Comparison of ENCODE assay signal across 10 cellular contexts in genomic region chr19:45547965-45548609, GRCh38. TPM values are rescaled to one million over a fixed set of nuclear protein-coding genes. Genes with fewer than 3 reads are reported as not detected.
DNase-seq lines count a peak whose midpoint lies in the region; ATAC-seq and TF ChIP-seq lines count a peak whose summit lies in the region.
"Had no signal": no experiment of that assay in that cellular context is flagged by ENCODE, and none has a peak within 500 bp of the region (broad histone marks: within the 10 kb centered on the region; RNA-seq: fewer than 3 reads in every experiment).

No MANE protein-coding gene starts in this region.

- no peak for TF ChIP-seq POLR2A in vagina (IDR thresholded peaks at IDR 0.05)
- TF ChIP-seq POLR2A in gastrocnemius medialis (IDR thresholded peaks at IDR 0.05), result no peak

- H3K36me3 ChIP-seq in heart right ventricle (peaks cover 0 to 7% (median 1%) of the 10 kb centered on the region in 9 donors), right atrium auricular region (peaks cover 5% of the 10 kb centered on the region), vagina (peaks cover 0 to 3% of the 10 kb centered on the region in 2 donors), gastrocnemius medialis (peaks cover 0 to 5% of the 10 kb centered on the region in 2 donors)

- H3K4me3 ChIP-seq in heart right ventricle, result no peak overlapping the region
- H3K4me3 ChIP-seq in right atrium auricular region, result no peak overlapping the region
- no peak overlapping the region for H3K4me3 ChIP-seq in right cardiac atrium (ENCODE audit: low read length)
- H3K4me3 ChIP-seq in vagina, result no peak overlapping the region
- H3K4me3 ChIP-seq in gastrocnemius medialis, result no peak overlapping the region
- H3K4me3 ChIP-seq: K562 had no signal

- H3K9me3 ChIP-seq in heart right ventricle, result no peaks in the 10 kb centered on the region
- no peaks in the 10 kb centered on the region for H3K9me3 ChIP-seq in right atrium auricular region
- H3K9me3 ChIP-seq in right cardiac atrium (ENCODE audit: control insufficient read depth, low read length), result no peaks in the 10 kb centered on the region
- no peaks in the 10 kb centered on the region for H3K9me3 ChIP-seq in vagina
- H3K9me3 ChIP-seq in gastrocnemius medialis, result no peaks in the 10 kb centered on the region

- in situ Hi-C loops in gastrocnemius medialis (cut with MboI; ENCODE audit: low sequenced_read_pairs in 4 of 4), result loop anchor here in 1 of 4 donors (25.0 kb wide), 1 partner anchor 114 kb away; the partner anchor contains the start of gene GIPR

- 74 to 89% methylated on average over 9 of the region's 9 CpGs for WGBS in heart right ventricle, 2 donors
- WGBS in right cardiac atrium, result 81% methylated on average over 9 of the region's 9 CpGs

- H3K27ac ChIP-seq in heart right ventricle (no peak overlapping the region), right atrium auricular region (no peak overlapping the region), right cardiac atrium (ENCODE audit: low read length) (no peak overlapping the region), vagina (peak overlapping the region; percentile 7), gastrocnemius medialis (no peak overlapping the region)

- ATAC-seq in heart right ventricle, result peak in 7 of 8 donors; percentile 29 to 86 (median 59)
- peak; percentile 53 to 89 for ATAC-seq in right cardiac atrium
- no peak for ATAC-seq in HG03469 (IDR thresholded peaks at IDR 0.05; ENCODE audit: unreplicated experiment)
- no peak for ATAC-seq in gastrocnemius medialis

- no peaks in the 10 kb centered on the region for H3K27me3 ChIP-seq in heart right ventricle
- no peaks in the 10 kb centered on the region for H3K27me3 ChIP-seq in right atrium auricular region
- H3K27me3 ChIP-seq in right cardiac atrium (ENCODE audit: control insufficient read depth, insufficient read depth), result no peaks in the 10 kb centered on the region
- no peaks in the 10 kb centered on the region for H3K27me3 ChIP-seq in vagina
- H3K27me3 ChIP-seq in gastrocnemius medialis, result no peaks in the 10 kb centered on the region

- intact Hi-C loops in heart right ventricle (cut with DNase I) (no loop called here), right cardiac atrium (cut with DNase I) (no loop called here), vagina (cut with DNase I) (no loop called here), gastrocnemius medialis (cut with DNase I; ENCODE audit: low total_unique reads) (no loop called here)

- no peak for DNase-seq in heart right ventricle
- DNase-seq in right atrium auricular region (ENCODE audit: low spot score), result no peak
- DNase-seq in SW480 (ENCODE audit: low spot score), result peak; percentile 96
- DNase-seq in right cardiac atrium, result peak in 2 of 3 donors; percentile 47 to 53
- no peak for DNase-seq in vagina (ENCODE audit: extremely low spot score in 2 of 2)
- no peak for DNase-seq in GM19240 (ENCODE audit: insufficient read length, low spot score)
- no peak for DNase-seq in gastrocnemius medialis

- TF ChIP-seq CTCF in heart right ventricle (IDR thresholded peaks at IDR 0.05) (no peak), right atrium auricular region (IDR thresholded peaks at IDR 0.05) (no peak), vagina (IDR thresholded peaks at IDR 0.05) (no peak), gastrocnemius medialis (IDR thresholded peaks at IDR 0.05 in 4 of 5, conservative IDR thresholded peaks at IDR 0.05 in 1 of 5) (no peak)

- peaks cover 0 to 10% (median 0%) of the 10 kb centered on the region in 9 donors for H3K4me1 ChIP-seq in heart right ventricle
- no peaks in the 10 kb centered on the region for H3K4me1 ChIP-seq in right atrium auricular region
- H3K4me1 ChIP-seq in right cardiac atrium (ENCODE audit: control insufficient read depth, insufficient read depth, low read length), result no peaks in the 10 kb centered on the region
- peaks cover 18% of the 10 kb centered on the region for H3K4me1 ChIP-seq in vagina
- H3K4me1 ChIP-seq in gastrocnemius medialis, result no peaks in the 10 kb centered on the region

RNA-seq across cellular contexts. Expression of gene OPA3, which starts 36.5 kb away (rescaled TPM):
- 10 to 100 TPM; 20.0 to 27.9 (median 24.2) TPM for total RNA-seq in heart right ventricle
- 10 to 100 TPM; 10.2 to 10.7 TPM for polyA plus RNA-seq in heart right ventricle
- total RNA-seq in right atrium auricular region, result 10 to 100 TPM; 15.8 to 33.5 TPM
- total RNA-seq in right cardiac atrium, result 10 to 100 TPM; 20.7 to 27.6 (median 24.1) TPM
- polyA plus RNA-seq in right cardiac atrium, result 17.5 TPM
- 6.6 TPM for total RNA-seq in vagina
- total RNA-seq in gastrocnemius medialis, result 10 to 100 TPM; 14.8 to 32.5 (median 20.3) TPM

RNA-seq across cellular contexts. Expression of gene VASP, which starts 40.8 kb away (rescaled TPM):
- total RNA-seq in heart right ventricle (10 to 100 TPM; 24.9 to 78.6 (median 42.3) TPM), right atrium auricular region (10 to 100 TPM; 61.4 to 61.7 TPM), right cardiac atrium (10 to 100 TPM; 44.1 to 85.4 (median 47.4) TPM), vagina (103 TPM), gastrocnemius medialis (10 to 100 TPM; 10.2 to 18.2 (median 16.4) TPM)
- polyA plus RNA-seq in heart right ventricle (10 to 100 TPM; 62.3 to 70.0 TPM), right cardiac atrium (42.2 TPM)

RNA-seq across cellular contexts. Expression of gene PPM1N, which starts 49.8 kb away (rescaled TPM):
- 1 to 10 TPM in 1 of 10 donors, under 1 TPM in 4, not detected in 5; 0.32 to 3.6 (median 0.57) TPM for total RNA-seq in heart right ventricle
- polyA plus RNA-seq in heart right ventricle, result under 1 TPM; 0.51 to 0.68 TPM
- total RNA-seq in right atrium auricular region, result 1 to 10 TPM in 1 of 2 donors, not detected in 1; 1.8 TPM
- under 1 TPM in 2 of 4 donors, not detected in 2; 0.24 to 0.96 TPM for total RNA-seq in right cardiac atrium
- polyA plus RNA-seq in right cardiac atrium, result 0.91 TPM
- 3.9 TPM for total RNA-seq in vagina
- under 1 TPM in 1 of 4 donors, not detected in 3; 0.76 TPM for total RNA-seq in gastrocnemius medialis
- total RNA-seq: kidney epithelial cell had no signal

RNA-seq across cellular contexts. Expression of gene RTN2, which starts 51.2 kb away (rescaled TPM):
- total RNA-seq in heart right ventricle, result 10 to 100 TPM; 15.9 to 33.7 (median 21.8) TPM
- polyA plus RNA-seq in heart right ventricle, result 10 to 100 TPM; 11.1 to 13.3 TPM
- total RNA-seq in right atrium auricular region, result 10 to 100 TPM; 22.8 to 24.0 TPM
- 10 to 100 TPM; 18.7 to 26.4 (median 20.4) TPM for total RNA-seq in right cardiac atrium
- 20.2 TPM for polyA plus RNA-seq in right cardiac atrium
- total RNA-seq in vagina, result 13.0 TPM
- total RNA-seq in gastrocnemius medialis, result 100 to 1,000 TPM in 2 of 4 donors, 10 to 100 TPM in 2; 51.8 to 140 (median 101) TPM

RNA-seq across cellular contexts. Expression of gene GPR4, which starts 53.9 kb away (rescaled TPM):
- total RNA-seq in heart right ventricle (10 to 100 TPM in 1 of 10 donors, 1 to 10 TPM in 9; 2.3 to 29.4 (median 5.2) TPM), right atrium auricular region (10 to 100 TPM in 1 of 2 donors, 1 to 10 TPM in 1; 6.2 to 12.1 TPM), right cardiac atrium (10 to 100 TPM in 1 of 4 donors, 1 to 10 TPM in 3; 3.7 to 11.3 (median 4.7) TPM), vagina (3.4 TPM), gastrocnemius medialis (1 to 10 TPM in 3 of 4 donors, under 1 TPM in 1; 0.46 to 4.2 (median 2.2) TPM)
- polyA plus RNA-seq in heart right ventricle (1 to 10 TPM; 5.7 to 9.4 TPM), right cardiac atrium (7.7 TPM)
- total RNA-seq: kidney epithelial cell had no signal

Comparison
In these comparisons a context has a peak if more than half of its experiments do, and no peak if none do; other contexts are left out.
1. DNase-seq: peak in SW480 (single experiment) and right cardiac atrium (2 of 3); none in heart right ventricle (0 of 2), right atrium auricular region (single experiment), vagina (0 of 2), GM19240 (single experiment) and gastrocnemius medialis (0 of 2).
2. ATAC-seq: peak in heart right ventricle (7 of 8) and right cardiac atrium (2 of 2); none in HG03469 (single experiment) and gastrocnemius medialis (0 of 2).